19 cellular contexts compared by ENCODE assay signal in genomic region chr18:55920063-55920462, GRCh38.
"Had no signal": no experiment of that assay in that cellular context is flagged by ENCODE, and none has a peak within 500 bp of the region (broad histone marks: within the 10 kb centered on the region; RNA-seq: fewer than 3 reads in every experiment).

No MANE protein-coding gene starts in this region.

- H3K27me3 ChIP-seq: esophagus squamous epithelium, sigmoid colon, testis, tibial nerve had no signal

- H3K4me1 ChIP-seq: esophagus squamous epithelium, testis, tibial nerve had no signal

- H3K27me3 Mint-ChIP-seq: dendritic cell treated with granulocyte-macrophage colony-stimulating factor and Interleukin-4, amounts not matched to agents 40 ng/mL and 50 ng/mL, for 4 days; effector memory CD8-positive, alpha-beta T cell; stimulated activated naive B cell treated with anti-CD40 and anti-IgM and Interleukin-4, amounts not matched to agents 10 μg/mL and 1 μg/mL and 100 μg/mL, for 72 hours; stimulated activated naive CD8-positive, alpha-beta T cell treated with anti-CD3 and anti-CD28 coated beads, Interleukin-15, amount 100 ng/mL, for 72 hours had no signal

- H3K4me1 Mint-ChIP-seq: naive thymus-derived CD8-positive, alpha-beta T cell; neural crest cell; stimulated activated naive B cell treated with anti-CD40 and anti-IgM and Interleukin-4, amounts not matched to agents 10 μg/mL and 1 μg/mL and 100 μg/mL, for 72 hours; stimulated activated naive CD8-positive, alpha-beta T cell treated with anti-CD3 and anti-CD28 coated beads, Interleukin-15, amount 100 ng/mL, for 72 hours had no signal

- H3K9me3 ChIP-seq: esophagus squamous epithelium, sigmoid colon, testis, tibial nerve had no signal

- ATAC-seq: effector memory CD8-positive, alpha-beta T cell; mucosa of descending colon; naive thymus-derived CD8-positive, alpha-beta T cell; stimulated activated naive B cell treated with anti-CD40 and anti-IgM and Interleukin-4, amounts not matched to agents 10 μg/mL and 1 μg/mL and 100 μg/mL, for 72 hours; stimulated activated naive CD8-positive, alpha-beta T cell treated with anti-CD3 and anti-CD28 coated beads, Interleukin-15, amount 100 ng/mL, for 72 hours had no signal

- H3K36me3 Mint-ChIP-seq: naive thymus-derived CD8-positive, alpha-beta T cell had no signal

- DNase-seq: effector memory CD8-positive, alpha-beta T cell; esophagus squamous epithelium; foreskin fibroblast; head of caudate nucleus; hippocampal formation; mammary epithelial cell; mucosa of descending colon; naive thymus-derived CD8-positive, alpha-beta T cell; posterior cingulate gyrus; sigmoid colon; stimulated activated CD4-positive, alpha-beta T cell treated with anti-CD3 and anti-CD28 coated beads, Interleukin-2, amount 100 ng/mL, for 24 hours; stimulated activated CD4-positive, alpha-beta T cell treated with anti-CD3 and anti-CD28 coated beads, Interleukin-4, amount 100 ng/mL, for 4 hours; stimulated activated naive B cell treated with anti-CD40 and anti-IgM and Interleukin-4, amounts not matched to agents 10 μg/mL and 1 μg/mL and 100 μg/mL, for 72 hours; stimulated activated naive CD8-positive, alpha-beta T cell treated with anti-CD3 and anti-CD28 coated beads, Interleukin-15, amount 100 ng/mL, for 72 hours; testis had no signal

- H3K4me3 Mint-ChIP-seq: dendritic cell treated with granulocyte-macrophage colony-stimulating factor and Interleukin-4, amounts not matched to agents 40 ng/mL and 50 ng/mL, for 4 days; effector memory CD8-positive, alpha-beta T cell; naive thymus-derived CD8-positive, alpha-beta T cell; neural crest cell; stimulated activated naive B cell treated with anti-CD40 and anti-IgM and Interleukin-4, amounts not matched to agents 10 μg/mL and 1 μg/mL and 100 μg/mL, for 72 hours; stimulated activated naive CD8-positive, alpha-beta T cell treated with anti-CD3 and anti-CD28 coated beads, Interleukin-15, amount 100 ng/mL, for 72 hours had no signal

- H3K4me3 ChIP-seq: esophagus squamous epithelium, mucosa of descending colon, sigmoid colon, skin epidermis, testis, tibial nerve had no signal

- H3K27ac Mint-ChIP-seq: dendritic cell treated with granulocyte-macrophage colony-stimulating factor and Interleukin-4, amounts not matched to agents 40 ng/mL and 50 ng/mL, for 4 days; effector memory CD8-positive, alpha-beta T cell; stimulated activated naive B cell treated with anti-CD40 and anti-IgM and Interleukin-4, amounts not matched to agents 10 μg/mL and 1 μg/mL and 100 μg/mL, for 72 hours; stimulated activated naive CD8-positive, alpha-beta T cell treated with anti-CD3 and anti-CD28 coated beads, Interleukin-15, amount 100 ng/mL, for 72 hours had no signal

- H3K27ac ChIP-seq: esophagus squamous epithelium, sigmoid colon, skin epidermis, testis, tibial nerve had no signal
